1 cellular context compared by ENCODE assay signal in the genomic region with DNA sequence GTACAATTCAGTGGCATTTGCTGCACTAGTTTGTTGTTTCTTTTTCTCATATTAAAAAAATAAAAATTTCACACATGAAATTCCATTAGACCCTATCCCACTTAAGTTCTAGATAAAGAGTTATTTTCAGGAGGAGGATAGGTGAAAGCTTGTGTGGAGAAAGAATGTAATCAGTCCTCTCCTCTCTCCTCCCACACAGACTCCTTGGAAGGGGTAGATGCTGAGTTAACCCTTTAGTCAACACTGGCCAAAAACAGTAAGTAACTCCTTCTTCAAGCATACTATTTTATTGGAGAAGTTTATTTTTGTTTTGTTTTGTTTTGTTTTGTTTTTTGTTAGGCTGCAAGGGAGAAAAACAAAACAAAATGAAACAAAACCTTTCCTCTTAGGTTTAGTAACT.
TF ChIP-seq lines count a peak whose summit lies in the region.

No MANE protein-coding gene starts in this region.

TF ChIP-seq in K562, 482 proteins besides CTCF, POLR2A, EP300 and RAD21 (continued from another document and continues in another):
- TF ChIP-seq ZNF583 (CRISPR knock-in tag; IDR thresholded peaks at IDR 0.05), result no peak
- TF ChIP-seq ZNF217 (CRISPR knock-in tag; IDR thresholded peaks at IDR 0.05), result no peak
- no peak for TF ChIP-seq NFIX (CRISPR knock-in tag; IDR thresholded peaks at IDR 0.05; ENCODE audit: low read depth)
- no peak for TF ChIP-seq FOXJ2 (tag; IDR thresholded peaks at IDR 0.05)
- TF ChIP-seq E2F3 (CRISPR knock-in tag; IDR thresholded peaks at IDR 0.05), result no peak
- peak; percentile 82 for TF ChIP-seq GATAD2B (IDR thresholded peaks at IDR 0.05; ENCODE audit: borderline replicate concordance)
- no peak for TF ChIP-seq CHD4 (IDR thresholded peaks at IDR 0.05; ENCODE audit: insufficient read depth, insufficient replicate concordance, low read depth, low read length, poor library complexity, severe bottlenecking)
- peak; percentile 63; the same call in 1 of the 2 replicates for TF ChIP-seq JUND (IDR thresholded peaks at IDR 0.05; ENCODE audit: borderline replicate concordance, low read depth, low read length)
- TF ChIP-seq JUND (tag; IDR thresholded peaks at IDR 0.05; ENCODE audit: borderline replicate concordance, low read depth, low read length), result no peak
- TF ChIP-seq SNRNP70 (optimal IDR thresholded peaks at IDR 0.05; ENCODE audit: low read depth, low read length), result no peak
- TF ChIP-seq E2F5 (CRISPR knock-in tag; IDR thresholded peaks at IDR 0.05), result no peak
- TF ChIP-seq ZNF253 (CRISPR knock-in tag; conservative IDR thresholded peaks at IDR 0.05), result no peak
- no peak for TF ChIP-seq NKRF (IDR thresholded peaks at IDR 0.05; ENCODE audit: borderline replicate concordance)
- TF ChIP-seq DIDO1 (tag; IDR thresholded peaks at IDR 0.05; ENCODE audit: low read depth), result no peak
- no peak for TF ChIP-seq ILK (tag; IDR thresholded peaks at IDR 0.05; ENCODE audit: borderline replicate concordance, low read depth)
- TF ChIP-seq, protein P1, sequence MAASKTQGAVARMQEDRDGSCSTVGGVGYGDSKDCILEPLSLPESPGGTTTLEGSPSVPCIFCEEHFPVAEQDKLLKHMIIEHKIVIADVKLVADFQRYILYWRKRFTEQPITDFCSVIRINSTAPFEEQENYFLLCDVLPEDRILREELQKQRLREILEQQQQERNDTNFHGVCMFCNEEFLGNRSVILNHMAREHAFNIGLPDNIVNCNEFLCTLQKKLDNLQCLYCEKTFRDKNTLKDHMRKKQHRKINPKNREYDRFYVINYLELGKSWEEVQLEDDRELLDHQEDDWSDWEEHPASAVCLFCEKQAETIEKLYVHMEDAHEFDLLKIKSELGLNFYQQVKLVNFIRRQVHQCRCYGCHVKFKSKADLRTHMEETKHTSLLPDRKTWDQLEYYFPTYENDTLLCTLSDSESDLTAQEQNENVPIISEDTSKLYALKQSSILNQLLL (CRISPR knock-in tag; IDR thresholded peaks at IDR 0.05; ENCODE audit: borderline replicate concordance), result no peak
- TF ChIP-seq ZBTB34 (CRISPR knock-in tag; IDR thresholded peaks at IDR 0.05), result no peak
- no peak for TF ChIP-seq SMC3 (conservative IDR thresholded peaks at IDR 0.05; ENCODE audit: insufficient read depth, low read depth, low read length)
- TF ChIP-seq ZNF124 (CRISPR knock-in tag; IDR thresholded peaks at IDR 0.05), result no peak
- TF ChIP-seq TAF9B (IDR thresholded peaks at IDR 0.05; ENCODE audit: partially characterized antibody), result no peak
- no peak for TF ChIP-seq SRSF9 (IDR thresholded peaks at IDR 0.05; ENCODE audit: borderline replicate concordance, low read depth, low read length)
- TF ChIP-seq EP400 (IDR thresholded peaks at IDR 0.05), result no peak
- 0 out of 2 replicates have a peak, but pooled peaks have one; percentile 14 for TF ChIP-seq CBFA2T2 (conservative IDR thresholded peaks at IDR 0.05)
- TF ChIP-seq ARID1B (IDR thresholded peaks at IDR 0.05), result peak; percentile 66
- TF ChIP-seq MCM7 (IDR thresholded peaks at IDR 0.05), result no peak
- TF ChIP-seq, protein P2, sequence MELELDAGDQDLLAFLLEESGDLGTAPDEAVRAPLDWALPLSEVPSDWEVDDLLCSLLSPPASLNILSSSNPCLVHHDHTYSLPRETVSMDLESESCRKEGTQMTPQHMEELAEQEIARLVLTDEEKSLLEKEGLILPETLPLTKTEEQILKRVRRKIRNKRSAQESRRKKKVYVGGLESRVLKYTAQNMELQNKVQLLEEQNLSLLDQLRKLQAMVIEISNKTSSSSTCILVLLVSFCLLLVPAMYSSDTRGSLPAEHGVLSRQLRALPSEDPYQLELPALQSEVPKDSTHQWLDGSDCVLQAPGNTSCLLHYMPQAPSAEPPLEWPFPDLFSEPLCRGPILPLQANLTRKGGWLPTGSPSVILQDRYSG (tag; conservative IDR thresholded peaks at IDR 0.05; ENCODE audit: low read depth), result no peak
- no peak for TF ChIP-seq ATF4 (CRISPR knock-in tag; IDR thresholded peaks at IDR 0.05)
- peak; percentile 70 for TF ChIP-seq DPF2 (IDR thresholded peaks at IDR 0.05)
- TF ChIP-seq RCOR1 (IDR thresholded peaks at IDR 0.05; ENCODE audit: borderline replicate concordance in 1 of 2, low read depth in 2 of 2, low read length in 2 of 2), result peak in 1 of 2 experiments; percentile 89; a peak in 2 of 4 replicates
- TF ChIP-seq, protein P3, sequence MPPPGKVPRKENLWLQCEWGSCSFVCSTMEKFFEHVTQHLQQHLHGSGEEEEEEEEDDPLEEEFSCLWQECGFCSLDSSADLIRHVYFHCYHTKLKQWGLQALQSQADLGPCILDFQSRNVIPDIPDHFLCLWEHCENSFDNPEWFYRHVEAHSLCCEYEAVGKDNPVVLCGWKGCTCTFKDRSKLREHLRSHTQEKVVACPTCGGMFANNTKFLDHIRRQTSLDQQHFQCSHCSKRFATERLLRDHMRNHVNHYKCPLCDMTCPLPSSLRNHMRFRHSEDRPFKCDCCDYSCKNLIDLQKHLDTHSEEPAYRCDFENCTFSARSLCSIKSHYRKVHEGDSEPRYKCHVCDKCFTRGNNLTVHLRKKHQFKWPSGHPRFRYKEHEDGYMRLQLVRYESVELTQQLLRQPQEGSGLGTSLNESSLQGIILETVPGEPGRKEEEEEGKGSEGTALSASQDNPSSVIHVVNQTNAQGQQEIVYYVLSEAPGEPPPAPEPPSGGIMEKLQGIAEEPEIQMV (tag; conservative IDR thresholded peaks at IDR 0.05; ENCODE audit: low read depth), result no peak
- no peak for TF ChIP-seq CSDE1 (IDR thresholded peaks at IDR 0.05)
- TF ChIP-seq MBD2 (IDR thresholded peaks at IDR 0.05; ENCODE audit: borderline replicate concordance, low read depth), result peak; percentile 18; the same call in 1 of the 2 replicates
- TF ChIP-seq HNRNPH1 (optimal IDR thresholded peaks at IDR 0.05; ENCODE audit: low read depth, low read length), result no peak
- TF ChIP-seq ASH1L (IDR thresholded peaks at IDR 0.05; ENCODE audit: borderline replicate concordance, low read depth, partially characterized antibody), result no peak
- TF ChIP-seq MITF (IDR thresholded peaks at IDR 0.05), result no peak
- TF ChIP-seq TEAD1 (CRISPR knock-in tag; IDR thresholded peaks at IDR 0.05), result 0 out of 4 replicates have a peak, but pooled peaks of 1 of the 2 experiments have one; percentile 21
- TF ChIP-seq NFXL1 (CRISPR knock-in tag; IDR thresholded peaks at IDR 0.05), result no peak
- peak; percentile 71; the same call in 1 of the 2 replicates for TF ChIP-seq ZEB2 (IDR thresholded peaks at IDR 0.05)
- TF ChIP-seq ZNF655 (CRISPR knock-in tag; IDR thresholded peaks at IDR 0.05), result no peak
- TF ChIP-seq ID3 (CRISPR knock-in tag; IDR thresholded peaks at IDR 0.05), result no peak
- TF ChIP-seq ID3 (tag; IDR thresholded peaks at IDR 0.05), result no peak
- no peak for TF ChIP-seq MYBL2 (IDR thresholded peaks at IDR 0.05; ENCODE audit: low read depth)
- TF ChIP-seq MYBL2 (CRISPR knock-in tag; IDR thresholded peaks at IDR 0.05; ENCODE audit: borderline replicate concordance), result no peak
- TF ChIP-seq PHTF2 (CRISPR knock-in tag; IDR thresholded peaks at IDR 0.05), result no peak
- no peak for TF ChIP-seq CUX1 (CRISPR knock-in tag; IDR thresholded peaks at IDR 0.05)
- no peak for TF ChIP-seq NEUROD1 (IDR thresholded peaks at IDR 0.05; ENCODE audit: borderline replicate concordance, low read depth, low read length, partially characterized antibody)
- TF ChIP-seq HDAC1 (IDR thresholded peaks at IDR 0.05), result peak; percentile 23 to 44; a peak in 2 of 4 replicates
- no peak for TF ChIP-seq CBX2 (IDR thresholded peaks at IDR 0.05; ENCODE audit: insufficient read depth, low read length, poor library complexity, severe bottlenecking)
